Comparison of ENCODE assay signal across 8 cellular contexts in genomic region chr4:75673027-75673958, GRCh38.
DNase-seq lines count a peak whose midpoint lies in the region; ATAC-seq and TF ChIP-seq lines count a peak whose summit lies in the region.

Gene G3BP2 (minus strand): TSS chr4:75673411. CDS start chr4:75662025, 11,386 bp downstream.

- ATAC-seq in GM19035 (IDR thresholded peaks at IDR 0.05; ENCODE audit: unreplicated experiment), result peak; percentile 91
- peak; percentile 94 for ATAC-seq in HG03354 (IDR thresholded peaks at IDR 0.05; ENCODE audit: poor library complexity, severe bottlenecking, unreplicated experiment)
- ATAC-seq in activated CD4-positive, CD25-positive, alpha-beta regulatory T cell treated with anti-CD3 and anti-CD28 coated beads, Interleukin-2, amount 50 U/mL, for 24 hours, result peak; percentile 95 to 96

- no peak for TF ChIP-seq CTCF in AG09319 (IDR thresholded peaks at IDR 0.05; ENCODE audit: low read depth, low read length)

- DNase-seq in AG09319 (ENCODE audit: extremely low read depth, low read depth) (peak; percentile 97), NCI-H446 treated with DMSO at 0.1 percent for 48 hours (lab: John Stamatoyannopoulos, UW) (peak; percentile 97), cerebellar cortex (ENCODE audit: low spot score) (peak; percentile 98), iris pigment epithelial cell (ENCODE audit: low read depth) (peak; percentile 98)
- peak; percentile 95 to 97 for DNase-seq in stimulated activated CD4-positive, alpha-beta T cell treated with anti-CD3 and anti-CD28 coated beads, Interleukin-12 subunit alpha, Interleukin-12 subunit beta, amount 100 ng/mL, for 24 hours (ENCODE audit: low read depth in 2 of 2)

Comparison
In these comparisons a context has a peak if more than half of its experiments do, and no peak if none do; other contexts are left out.
1. Peak in every context shown above with its lines: DNase-seq and ATAC-seq.